Comparison of ENCODE assay signal across 1 cellular context in genomic region chr10:7818295-7819125, GRCh38.
TF ChIP-seq lines count a peak whose summit lies in the region.

A gene with protein sequence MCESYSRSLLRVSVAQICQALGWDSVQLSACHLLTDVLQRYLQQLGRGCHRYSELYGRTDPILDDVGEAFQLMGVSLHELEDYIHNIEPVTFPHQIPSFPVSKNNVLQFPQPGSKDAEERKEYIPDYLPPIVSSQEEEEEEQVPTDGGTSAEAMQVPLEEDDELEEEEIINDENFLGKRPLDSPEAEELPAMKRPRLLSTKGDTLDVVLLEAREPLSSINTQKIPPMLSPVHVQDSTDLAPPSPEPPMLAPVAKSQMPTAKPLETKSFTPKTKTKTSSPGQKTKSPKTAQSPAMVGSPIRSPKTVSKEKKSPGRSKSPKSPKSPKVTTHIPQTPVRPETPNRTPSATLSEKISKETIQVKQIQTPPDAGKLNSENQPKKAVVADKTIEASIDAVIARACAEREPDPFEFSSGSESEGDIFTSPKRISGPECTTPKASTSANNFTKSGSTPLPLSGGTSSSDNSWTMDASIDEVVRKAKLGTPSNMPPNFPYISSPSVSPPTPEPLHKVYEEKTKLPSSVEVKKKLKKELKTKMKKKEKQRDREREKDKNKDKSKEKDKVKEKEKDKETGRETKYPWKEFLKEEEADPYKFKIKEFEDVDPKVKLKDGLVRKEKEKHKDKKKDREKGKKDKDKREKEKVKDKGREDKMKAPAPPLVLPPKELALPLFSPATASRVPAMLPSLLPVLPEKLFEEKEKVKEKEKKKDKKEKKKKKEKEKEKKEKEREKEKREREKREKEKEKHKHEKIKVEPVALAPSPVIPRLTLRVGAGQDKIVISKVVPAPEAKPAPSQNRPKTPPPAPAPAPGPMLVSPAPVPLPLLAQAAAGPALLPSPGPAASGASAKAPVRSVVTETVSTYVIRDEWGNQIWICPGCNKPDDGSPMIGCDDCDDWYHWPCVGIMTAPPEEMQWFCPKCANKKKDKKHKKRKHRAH (plus strand): TSS chr10:7818505. CDS start chr10:7818710, 205 bp downstream.

TF ChIP-seq in GM12878, 131 proteins besides CTCF, POLR2A, EP300 and RAD21 (continued from another document and continues in another):
- TF ChIP-seq NRF1 (conservative IDR thresholded peaks at IDR 0.05; ENCODE audit: low read depth, low read length) (no peak), CHD2 (IDR thresholded peaks at IDR 0.05; ENCODE audit: borderline replicate concordance, low read depth, low read length) (peak; percentile 78), NKRF (conservative IDR thresholded peaks at IDR 0.05) (peak; percentile 68), NBN (IDR thresholded peaks at IDR 0.05) (no peak), PML (IDR thresholded peaks at IDR 0.05; ENCODE audit: low read length) (peak; percentile 21; the same call in 1 of the 2 replicates), NR2C2 (IDR thresholded peaks at IDR 0.05; ENCODE audit: borderline replicate concordance, control insufficient read depth, insufficient read length, low read depth) (peak; percentile 92), MYB (IDR thresholded peaks at IDR 0.05; ENCODE audit: borderline replicate concordance, low read depth, low read length) (no peak), CREB1 (IDR thresholded peaks at IDR 0.05; ENCODE audit: low read depth) (peak; percentile 31; the same call in 1 of the 2 replicates), SP1 (IDR thresholded peaks at IDR 0.05; ENCODE audit: low read depth, low read length) (peak; percentile 51), ZNF24 (IDR thresholded peaks at IDR 0.05) (no peak), ZSCAN29 (IDR thresholded peaks at IDR 0.05) (no peak), SPI1 (IDR thresholded peaks at IDR 0.05; ENCODE audit: borderline replicate concordance, insufficient read depth, low read depth, low read length) (no peak), RB1 (IDR thresholded peaks at IDR 0.05; ENCODE audit: borderline replicate concordance) (peak; percentile 84; the same call in 1 of the 2 replicates), RCOR1 (conservative IDR thresholded peaks at IDR 0.05; ENCODE audit: low read depth, low read length) (0 out of 2 replicates have a peak, but pooled peaks have one; percentile 54), BMI1 (IDR thresholded peaks at IDR 0.05; ENCODE audit: borderline replicate concordance) (no peak), POLR2AphosphoS2 (IDR thresholded peaks at IDR 0.05; ENCODE audit: low read depth, low read length) (peak; percentile 96), IRF4 (IDR thresholded peaks at IDR 0.05; ENCODE audit: low read depth, low read length) (no peak), STAT1 (conservative IDR thresholded peaks at IDR 0.05) (peak; percentile 88), ZNF207 (IDR thresholded peaks at IDR 0.05; ENCODE audit: borderline replicate concordance) (peak; percentile 80; the same call in 1 of the 2 replicates), ZZZ3 (IDR thresholded peaks at IDR 0.05; ENCODE audit: control insufficient read depth, insufficient read length, low read depth) (no peak), SRF (IDR thresholded peaks at IDR 0.05; ENCODE audit: low read depth in 2 of 2, low read length in 2 of 2) (peak; percentile 96 to 99), ZNF217 (IDR thresholded peaks at IDR 0.05) (no peak), SMC3 (IDR thresholded peaks at IDR 0.05; ENCODE audit: borderline replicate concordance, low read length) (peak; percentile 5; the same call in 1 of the 2 replicates), HDAC6 (IDR thresholded peaks at IDR 0.05; ENCODE audit: unreplicated experiment) (no peak), BCL3 (IDR thresholded peaks at IDR 0.05; ENCODE audit: borderline replicate concordance, insufficient read depth, low read depth, low read length, poor library complexity, severe bottlenecking) (no peak), RBBP5 (conservative IDR thresholded peaks at IDR 0.05) (no peak), SIX5 (IDR thresholded peaks at IDR 0.05; ENCODE audit: low read depth, low read length, severe bottlenecking) (peak; percentile 50), ATF3 (IDR thresholded peaks at IDR 0.05; ENCODE audit: borderline replicate concordance, extremely low read depth, low read depth, low read length) (no peak), MAX (IDR thresholded peaks at IDR 0.05; ENCODE audit: low read depth, low read length) (peak; percentile 81), WRNIP1 (IDR thresholded peaks at IDR 0.05; ENCODE audit: borderline replicate concordance, low read depth, low read length) (no peak), NFYA (IDR thresholded peaks at IDR 0.05; ENCODE audit: borderline replicate concordance, low read depth, low read length) (no peak), KAT2A (conservative IDR thresholded peaks at IDR 0.05; ENCODE audit: control insufficient read depth, low read depth, low read length) (no peak), TAF1 (IDR thresholded peaks at IDR 0.05; ENCODE audit: borderline replicate concordance, low read depth, low read length) (peak; percentile 95), HDAC2 (IDR thresholded peaks at IDR 0.05) (0 out of 2 replicates have a peak, but pooled peaks have one; percentile 67), FOXM1 (IDR thresholded peaks at IDR 0.05; ENCODE audit: low read depth, low read length) (no peak)
- TF ChIP-seq, protein P1, sequence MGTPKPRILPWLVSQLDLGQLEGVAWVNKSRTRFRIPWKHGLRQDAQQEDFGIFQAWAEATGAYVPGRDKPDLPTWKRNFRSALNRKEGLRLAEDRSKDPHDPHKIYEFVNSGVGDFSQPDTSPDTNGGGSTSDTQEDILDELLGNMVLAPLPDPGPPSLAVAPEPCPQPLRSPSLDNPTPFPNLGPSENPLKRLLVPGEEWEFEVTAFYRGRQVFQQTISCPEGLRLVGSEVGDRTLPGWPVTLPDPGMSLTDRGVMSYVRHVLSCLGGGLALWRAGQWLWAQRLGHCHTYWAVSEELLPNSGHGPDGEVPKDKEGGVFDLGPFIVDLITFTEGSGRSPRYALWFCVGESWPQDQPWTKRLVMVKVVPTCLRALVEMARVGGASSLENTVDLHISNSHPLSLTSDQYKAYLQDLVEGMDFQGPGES (IDR thresholded peaks at IDR 0.05) = no peak
- TF ChIP-seq, protein P2, sequence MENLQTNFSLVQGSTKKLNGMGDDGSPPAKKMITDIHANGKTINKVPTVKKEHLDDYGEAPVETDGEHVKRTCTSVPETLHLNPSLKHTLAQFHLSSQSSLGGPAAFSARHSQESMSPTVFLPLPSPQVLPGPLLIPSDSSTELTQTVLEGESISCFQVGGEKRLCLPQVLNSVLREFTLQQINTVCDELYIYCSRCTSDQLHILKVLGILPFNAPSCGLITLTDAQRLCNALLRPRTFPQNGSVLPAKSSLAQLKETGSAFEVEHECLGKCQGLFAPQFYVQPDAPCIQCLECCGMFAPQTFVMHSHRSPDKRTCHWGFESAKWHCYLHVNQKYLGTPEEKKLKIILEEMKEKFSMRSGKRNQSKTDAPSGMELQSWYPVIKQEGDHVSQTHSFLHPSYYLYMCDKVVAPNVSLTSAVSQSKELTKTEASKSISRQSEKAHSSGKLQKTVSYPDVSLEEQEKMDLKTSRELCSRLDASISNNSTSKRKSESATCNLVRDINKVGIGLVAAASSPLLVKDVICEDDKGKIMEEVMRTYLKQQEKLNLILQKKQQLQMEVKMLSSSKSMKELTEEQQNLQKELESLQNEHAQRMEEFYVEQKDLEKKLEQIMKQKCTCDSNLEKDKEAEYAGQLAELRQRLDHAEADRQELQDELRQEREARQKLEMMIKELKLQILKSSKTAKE (IDR thresholded peaks at IDR 0.05; ENCODE audit: low read depth, poor library complexity, severe bottlenecking) = no peak
- TF ChIP-seq, protein P3, sequence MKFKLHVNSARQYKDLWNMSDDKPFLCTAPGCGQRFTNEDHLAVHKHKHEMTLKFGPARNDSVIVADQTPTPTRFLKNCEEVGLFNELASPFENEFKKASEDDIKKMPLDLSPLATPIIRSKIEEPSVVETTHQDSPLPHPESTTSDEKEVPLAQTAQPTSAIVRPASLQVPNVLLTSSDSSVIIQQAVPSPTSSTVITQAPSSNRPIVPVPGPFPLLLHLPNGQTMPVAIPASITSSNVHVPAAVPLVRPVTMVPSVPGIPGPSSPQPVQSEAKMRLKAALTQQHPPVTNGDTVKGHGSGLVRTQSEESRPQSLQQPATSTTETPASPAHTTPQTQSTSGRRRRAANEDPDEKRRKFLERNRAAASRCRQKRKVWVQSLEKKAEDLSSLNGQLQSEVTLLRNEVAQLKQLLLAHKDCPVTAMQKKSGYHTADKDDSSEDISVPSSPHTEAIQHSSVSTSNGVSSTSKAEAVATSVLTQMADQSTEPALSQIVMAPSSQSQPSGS (IDR thresholded peaks at IDR 0.05; ENCODE audit: low read length) = no peak
- TF ChIP-seq, protein P4, sequence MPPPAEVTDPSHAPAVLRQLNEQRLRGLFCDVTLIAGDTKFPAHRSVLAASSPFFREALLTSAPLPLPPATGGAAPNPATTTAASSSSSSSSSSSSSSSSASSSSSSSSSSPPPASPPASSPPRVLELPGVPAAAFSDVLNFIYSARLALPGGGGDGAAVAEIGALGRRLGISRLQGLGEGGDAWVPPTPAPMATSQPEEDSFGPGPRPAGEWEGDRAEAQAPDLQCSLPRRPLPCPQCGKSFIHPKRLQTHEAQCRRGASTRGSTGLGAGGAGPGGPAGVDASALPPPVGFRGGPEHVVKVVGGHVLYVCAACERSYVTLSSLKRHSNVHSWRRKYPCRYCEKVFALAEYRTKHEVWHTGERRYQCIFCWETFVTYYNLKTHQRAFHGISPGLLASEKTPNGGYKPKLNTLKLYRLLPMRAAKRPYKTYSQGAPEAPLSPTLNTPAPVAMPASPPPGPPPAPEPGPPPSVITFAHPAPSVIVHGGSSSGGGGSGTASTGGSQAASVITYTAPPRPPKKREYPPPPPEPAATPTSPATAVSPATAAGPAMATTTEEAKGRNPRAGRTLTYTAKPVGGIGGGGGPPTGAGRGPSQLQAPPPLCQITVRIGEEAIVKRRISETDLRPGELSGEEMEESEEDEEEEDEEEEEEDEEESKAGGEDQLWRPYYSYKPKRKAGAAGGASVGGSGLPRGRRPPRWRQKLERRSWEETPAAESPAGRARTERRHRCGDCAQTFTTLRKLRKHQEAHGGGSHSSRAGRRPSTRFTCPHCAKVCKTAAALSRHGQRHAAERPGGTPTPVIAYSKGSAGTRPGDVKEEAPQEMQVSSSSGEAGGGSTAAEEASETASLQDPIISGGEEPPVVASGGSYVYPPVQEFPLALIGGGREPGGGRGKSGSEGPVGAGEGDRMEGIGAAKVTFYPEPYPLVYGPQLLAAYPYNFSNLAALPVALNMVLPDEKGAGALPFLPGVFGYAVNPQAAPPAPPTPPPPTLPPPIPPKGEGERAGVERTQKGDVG (CRISPR knock-in tag; IDR thresholded peaks at IDR 0.05) = no peak
- TF ChIP-seq, protein P5, sequence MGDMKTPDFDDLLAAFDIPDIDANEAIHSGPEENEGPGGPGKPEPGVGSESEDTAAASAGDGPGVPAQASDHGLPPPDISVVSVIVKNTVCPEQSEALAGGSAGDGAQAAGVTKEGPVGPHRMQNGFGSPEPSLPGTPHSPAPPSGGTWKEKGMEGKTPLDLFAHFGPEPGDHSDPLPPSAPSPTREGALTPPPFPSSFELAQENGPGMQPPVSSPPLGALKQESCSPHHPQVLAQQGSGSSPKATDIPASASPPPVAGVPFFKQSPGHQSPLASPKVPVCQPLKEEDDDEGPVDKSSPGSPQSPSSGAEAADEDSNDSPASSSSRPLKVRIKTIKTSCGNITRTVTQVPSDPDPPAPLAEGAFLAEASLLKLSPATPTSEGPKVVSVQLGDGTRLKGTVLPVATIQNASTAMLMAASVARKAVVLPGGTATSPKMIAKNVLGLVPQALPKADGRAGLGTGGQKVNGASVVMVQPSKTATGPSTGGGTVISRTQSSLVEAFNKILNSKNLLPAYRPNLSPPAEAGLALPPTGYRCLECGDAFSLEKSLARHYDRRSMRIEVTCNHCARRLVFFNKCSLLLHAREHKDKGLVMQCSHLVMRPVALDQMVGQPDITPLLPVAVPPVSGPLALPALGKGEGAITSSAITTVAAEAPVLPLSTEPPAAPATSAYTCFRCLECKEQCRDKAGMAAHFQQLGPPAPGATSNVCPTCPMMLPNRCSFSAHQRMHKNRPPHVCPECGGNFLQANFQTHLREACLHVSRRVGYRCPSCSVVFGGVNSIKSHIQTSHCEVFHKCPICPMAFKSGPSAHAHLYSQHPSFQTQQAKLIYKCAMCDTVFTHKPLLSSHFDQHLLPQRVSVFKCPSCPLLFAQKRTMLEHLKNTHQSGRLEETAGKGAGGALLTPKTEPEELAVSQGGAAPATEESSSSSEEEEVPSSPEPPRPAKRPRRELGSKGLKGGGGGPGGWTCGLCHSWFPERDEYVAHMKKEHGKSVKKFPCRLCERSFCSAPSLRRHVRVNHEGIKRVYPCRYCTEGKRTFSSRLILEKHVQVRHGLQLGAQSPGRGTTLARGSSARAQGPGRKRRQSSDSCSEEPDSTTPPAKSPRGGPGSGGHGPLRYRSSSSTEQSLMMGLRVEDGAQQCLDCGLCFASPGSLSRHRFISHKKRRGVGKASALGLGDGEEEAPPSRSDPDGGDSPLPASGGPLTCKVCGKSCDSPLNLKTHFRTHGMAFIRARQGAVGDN (IDR thresholded peaks at IDR 0.05) = no peak
